In the genomic region with DNA sequence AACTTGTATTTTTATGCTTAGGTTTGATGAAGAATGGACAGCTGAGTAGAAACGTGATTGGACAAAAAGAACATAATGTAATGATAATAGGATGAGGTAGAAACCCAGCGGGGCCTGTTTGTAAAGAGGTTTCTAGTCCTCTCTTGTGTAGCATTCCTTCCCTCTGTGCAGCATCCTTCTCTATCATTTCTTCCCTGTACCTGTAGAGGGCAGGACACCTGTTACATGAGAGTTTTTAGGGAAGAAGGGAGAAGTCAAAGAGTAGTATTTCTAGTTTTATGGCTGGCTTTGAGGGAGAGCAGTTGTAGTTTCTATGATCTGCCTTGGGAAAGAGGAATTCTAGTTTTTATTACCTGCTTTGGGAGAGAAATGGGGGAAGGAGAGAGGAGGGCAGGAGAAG, we compare ENCODE assay signal across 24 cellular contexts.
A peak's percentile ranks its signal among the peaks of the same experiment; 100 is the strongest.
DNase-seq lines count a peak whose midpoint lies in the region; ATAC-seq, FAIRE-seq and TF ChIP-seq lines count a peak whose summit lies in the region.
"Had no signal": no experiment of that assay in that cellular context is flagged by ENCODE, and none has a peak within 500 bp of the region (broad histone marks: within the 10 kb centered on the region; RNA-seq: fewer than 3 reads in every experiment).

No MANE protein-coding gene starts in this region.

- no peaks in the 10 kb centered on the region for H3K27me3 Mint-ChIP-seq in chondrocyte (ENCODE audit: low read depth)
- H3K27me3 Mint-ChIP-seq: CD4-positive, alpha-beta T cell; T-helper 17 cell had no signal

- peaks cover 6% of the 10 kb centered on the region for H3K4me1 Mint-ChIP-seq in chondrocyte (ENCODE audit: low read depth)
- H3K4me1 Mint-ChIP-seq: T-helper 17 cell had no signal

- H3K36me3 Mint-ChIP-seq in chondrocyte (ENCODE audit: low read depth): peaks cover 6% of the 10 kb centered on the region

- DNase-seq in GM06990 (ENCODE audit: extremely low read depth, insufficient read length) (no peak), chondrocyte (ENCODE audit: low spot score) (no peak), keratinocyte (ENCODE audit: low read depth, low spot score) (no peak), NCI-H82 treated with DMSO at 0.1 percent for 48 hours (lab: John Stamatoyannopoulos, UW; ENCODE audit: unreplicated experiment) (no peak), activated T-cell treated with anti-CD3 and anti-CD28 coated beads for 4 hours (no peak), anterior cingulate cortex (lab: John Stamatoyannopoulos, UW) (no peak)
- DNase-seq: activated CD4-positive, alpha-beta T cell treated with anti-CD3 and anti-CD28 coated beads, Interleukin-2, amount 50 U/mL, for 4 hours; amygdala; CD4-positive, alpha-beta T cell; effector CD4-positive, alpha-beta T cell; heart left ventricle; KG1; midbrain; NCI-H1105; NCI-H524 treated with DMSO at 0.1 percent for 48 hours; stimulated activated naive CD8-positive, alpha-beta T cell treated with anti-CD3 and anti-CD28 coated beads, Interleukin-15, Interleukin-2, amounts not matched to agents 100 U/mL and 50 U/mL, for 24 hours; T-helper 17 cell; tibial artery; WERI-Rb-1 had no signal

- no peak overlapping the region for H3K4me3 Mint-ChIP-seq in chondrocyte (ENCODE audit: unreplicated experiment)
- H3K4me3 Mint-ChIP-seq: CD4-positive, alpha-beta T cell; nephron; T-helper 17 cell had no signal

- peak; percentile 78 for FAIRE-seq in keratinocyte (lab: Jason Lieb, UNC)
- FAIRE-seq: islet of Langerhans had no signal

- no peaks in the 10 kb centered on the region for H4K20me1 ChIP-seq in keratinocyte (ENCODE audit: control insufficient read depth, extremely low read depth, insufficient read depth, low read length)

- H3K4me3 ChIP-seq in GM06990 (replicated peaks; ENCODE audit: low read depth, low read length) (no peak overlapping the region), keratinocyte (ENCODE audit: control insufficient read depth in 2 of 3, extremely low read depth in 1 of 3, insufficient read depth in 2 of 3, low read depth in 1 of 3, low read length in 3 of 3) (no peak overlapping the region)
- H3K4me3 ChIP-seq: heart left ventricle, SJSA1, tibial artery had no signal

- dilution Hi-C loops in keratinocyte (cut with MboI; ENCODE audit: extremely low pct_ligation_motif_present, low sequenced_read_pairs): no loop called here

- no peaks in the 10 kb centered on the region for H3K79me2 ChIP-seq in keratinocyte (ENCODE audit: control insufficient read depth, insufficient read depth, low read length)

- H3K9ac ChIP-seq in keratinocyte (ENCODE audit: control insufficient read depth, extremely low read depth, insufficient read depth, low read length): peak overlapping the region; percentile 59

- H3K4me2 ChIP-seq in keratinocyte (ENCODE audit: control insufficient read depth, extremely low read depth, insufficient read depth, low read depth, low read length): no peak overlapping the region

- H2AFZ ChIP-seq in keratinocyte (ENCODE audit: control insufficient read depth, low read length): no peak overlapping the region

- TF ChIP-seq CTCF in GM06990 (IDR thresholded peaks at IDR 0.05; ENCODE audit: insufficient read depth, low read length, poor library complexity, severe bottlenecking) (peak; percentile 20), LNCAP (IDR thresholded peaks at IDR 0.05) (peak; percentile 39; the same call in 1 of the 2 replicates), chondrocyte (IDR thresholded peaks at IDR 0.05) (peak; percentile 14), keratinocyte (optimal IDR thresholded peaks at IDR 0.05 in 1 of 3, IDR thresholded peaks at IDR 0.05 in 1 of 3, conservative IDR thresholded peaks at IDR 0.05 in 1 of 3; ENCODE audit: extremely low read depth in 1 of 3, insufficient read depth in 2 of 3, low read length in 3 of 3) (peak; percentile 23 to 54 (median 26))

- peaks cover 16% of the 10 kb centered on the region for H3K9me3 Mint-ChIP-seq in chondrocyte (ENCODE audit: low read depth)

- peak overlapping the region; percentile 100 for H3K27ac ChIP-seq in keratinocyte (ENCODE audit: control insufficient read depth, insufficient read depth, low read length)
- H3K27ac ChIP-seq: heart left ventricle, SJSA1, tibial artery, WERI-Rb-1 had no signal

- H3K36me3 ChIP-seq in GM06990 (ENCODE audit: control insufficient read depth, insufficient read depth, low read length) (no peaks in the 10 kb centered on the region), keratinocyte (ENCODE audit: control insufficient read depth in 2 of 2, extremely low read depth in 1 of 2, insufficient read depth in 2 of 2, low read length in 2 of 2) (peaks cover 0 to 1% of the 10 kb centered on the region in 2 experiments)
- H3K36me3 ChIP-seq: heart left ventricle, SJSA1, tibial artery, WERI-Rb-1 had no signal

- H3K4me1 ChIP-seq in keratinocyte (ENCODE audit: control insufficient read depth, extremely low read depth, insufficient read depth, low read length): peaks cover 50% of the 10 kb centered on the region
- H3K4me1 ChIP-seq: heart left ventricle, tibial artery had no signal

- ATAC-seq in HG02973 (IDR thresholded peaks at IDR 0.05; ENCODE audit: unreplicated experiment): no peak
- ATAC-seq: heart left ventricle; stimulated activated naive CD8-positive, alpha-beta T cell treated with anti-CD3 and anti-CD28 coated beads, Interleukin-15, Interleukin-2, amounts not matched to agents 100 U/mL and 50 U/mL, for 24 hours; T-helper 17 cell had no signal

- H3K27me3 ChIP-seq in GM06990 (replicated peaks; ENCODE audit: control insufficient read depth, insufficient read depth, low read length) (no peaks in the 10 kb centered on the region), keratinocyte (ENCODE audit: control insufficient read depth, extremely low read depth, insufficient read depth, low read length) (no peaks in the 10 kb centered on the region)
- H3K27me3 ChIP-seq: heart left ventricle, SJSA1, tibial artery had no signal

- no peaks in the 10 kb centered on the region for H3K9me1 ChIP-seq in keratinocyte (ENCODE audit: control insufficient read depth, extremely low read depth, insufficient read depth, low read length)

- H3K9me3 ChIP-seq in keratinocyte (ENCODE audit: control insufficient read depth, low read depth, low read length): peaks cover 8% of the 10 kb centered on the region
- H3K9me3 ChIP-seq: SJSA1 had no signal

- no peak overlapping the region for H3K27ac Mint-ChIP-seq in chondrocyte (ENCODE audit: unreplicated experiment)
- H3K27ac Mint-ChIP-seq: CD4-positive, alpha-beta T cell; nephron; T-helper 17 cell had no signal
